ENCODE assay signal across 26 cellular contexts in the genomic region with DNA sequence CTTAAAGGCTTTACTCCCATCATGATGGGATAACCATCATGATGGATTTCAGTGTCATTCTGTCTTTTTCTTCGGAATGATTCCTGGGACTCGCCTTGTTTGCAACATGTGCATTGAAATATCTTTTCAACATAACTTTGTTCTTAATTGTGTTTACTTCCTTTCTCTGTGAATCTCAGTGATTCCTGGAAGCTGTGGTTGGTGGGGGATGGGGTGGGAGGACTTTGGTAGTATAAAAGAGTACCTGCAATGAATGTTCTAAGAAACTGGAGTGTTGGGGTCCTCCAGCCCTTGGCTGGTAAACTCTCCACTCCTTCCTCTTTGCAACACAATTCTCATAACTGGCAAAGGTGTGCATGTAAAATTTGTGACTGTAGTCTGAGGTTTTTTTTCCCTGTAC. TPM values are rescaled to one million over a fixed set of nuclear protein-coding genes. Genes with fewer than 3 reads are reported as not detected.
A peak's percentile ranks its signal among the peaks of the same experiment; 100 is the strongest.
DNase-seq lines count a peak whose midpoint lies in the region; ATAC-seq, FAIRE-seq and TF ChIP-seq lines count a peak whose summit lies in the region.
"Had no signal": no experiment of that assay in that cellular context is flagged by ENCODE, and none has a peak within 500 bp of the region (broad histone marks: within the 10 kb centered on the region; RNA-seq: fewer than 3 reads in every experiment).

No MANE protein-coding gene starts in this region.

- peak; percentile 32 for FAIRE-seq in K562 (lab: Jason Lieb, UNC)
- FAIRE-seq: pancreas, RCC 7860 had no signal

- 0% methylated on average over 2 of the region's 2 CpGs for WGBS in K562 (ENCODE audit: insufficient coverage, low coverage, missing lambda C conversion rate)
- WGBS in upper lobe of left lung, 2 donors: 35 to 48% methylated on average over 2 of the region's 2 CpGs

- CTCF ChIA-PET in activated naive CD4-positive, alpha-beta T cell treated with anti-CD3 and anti-CD28 coated beads for 36 hours (lab: Charles Lee): interaction anchor here (0.8 to 3.1 kb wide), 5 partner anchors 10 to 82 kb away, joined by 3 to 21 read pairs (median 8); no protein-coding TSS in a partner anchor
- CTCF ChIA-PET in T-cell (lab: Charles Lee): interaction anchor here (0.6 kb wide), 2 partner anchors 20 to 29 kb away, joined by 3 read pairs; no protein-coding TSS in a partner anchor
- CTCF ChIA-PET in K562 (lab: Yijun Ruan, JAX; ENCODE audit: low intra/inter-chr PET ratio): no interaction called here

- H3K9me1 ChIP-seq in K562 (ENCODE audit: control insufficient read depth, insufficient read depth, low read length): peaks cover 5% of the 10 kb centered on the region

- TF ChIP-seq RAD21 in K562 (CRISPR knock-in tag; conservative IDR thresholded peaks at IDR 0.05 in 1 of 2, IDR thresholded peaks at IDR 0.05 in 1 of 2): no peak

- intact Hi-C loops in activated naive CD4-positive, alpha-beta T cell treated with anti-CD3 and anti-CD28 coated beads for 36 hours (cut with micrococcal nuclease): no loop called here
- intact Hi-C loops in K562 (cut with micrococcal nuclease): no loop called here

- H3K36me3 Mint-ChIP-seq in activated naive CD4-positive, alpha-beta T cell treated with anti-CD3 and anti-CD28 coated beads for 36 hours (ENCODE audit: low read depth): peaks cover 22% of the 10 kb centered on the region
- no peaks in the 10 kb centered on the region for H3K36me3 Mint-ChIP-seq in T-cell
- H3K36me3 Mint-ChIP-seq: memory B cell had no signal

- no peak overlapping the region for H3K4me3 Mint-ChIP-seq in activated naive CD4-positive, alpha-beta T cell treated with anti-CD3 and anti-CD28 coated beads for 36 hours
- H3K4me3 Mint-ChIP-seq in T-cell: peak overlapping the region; percentile 17 to 71 (median 34)
- H3K4me3 Mint-ChIP-seq: memory B cell had no signal

- H3K36me3 ChIP-seq in K562 (ENCODE audit: control insufficient read depth, insufficient read depth, low read length): 0 out of 3 replicates have a peak, but pooled peaks cover 2% of the 10 kb centered on the region
- H3K36me3 ChIP-seq in upper lobe of left lung: peaks cover 0 to 12% (median 4%) of the 10 kb centered on the region in 4 donors
- H3K36me3 ChIP-seq: pancreas, right atrium auricular region, uterus had no signal

- no peaks in the 10 kb centered on the region for H3K9me3 Mint-ChIP-seq in activated naive CD4-positive, alpha-beta T cell treated with anti-CD3 and anti-CD28 coated beads for 36 hours
- no peaks in the 10 kb centered on the region for H3K9me3 Mint-ChIP-seq in T-cell
- H3K9me3 Mint-ChIP-seq: memory B cell had no signal

- H3K27ac ChIP-seq in K562 (ENCODE audit: extremely low read depth, low read depth, low read length) (no peak overlapping the region), substantia nigra (ENCODE audit: low read depth, low read length, poor library complexity, severe bottlenecking) (peak overlapping the region; percentile 29), upper lobe of left lung (peak overlapping the region in 1 of 4 donors; percentile 53)
- H3K27ac ChIP-seq: pancreas, right atrium auricular region, SJCRH30, uterus, VCaP had no signal

- H2AFZ ChIP-seq in K562 (ENCODE audit: low read depth, low read length): no peak overlapping the region

- H4K20me1 ChIP-seq in K562 (replicated peaks; ENCODE audit: control insufficient read depth, insufficient read depth, low read length): no peaks in the 10 kb centered on the region

- peak; percentile 67 for DNase-seq in activated naive CD4-positive, alpha-beta T cell treated with anti-CD3 and anti-CD28 coated beads for 36 hours
- DNase-seq in activated naive CD4-positive, alpha-beta T cell treated with anti-CD3 and anti-CD28 coated beads, Interleukin-2, amount 50 U/mL, for 16 hours: no peak
- DNase-seq in T-cell: peak in 13 of 34 experiments; percentile 19 to 52 (median 37)
- DNase-seq in K562 (ENCODE audit: extremely low read depth in 1 of 4, low spot score in 3 of 4): no peak
- DNase-seq in substantia nigra (lab: John Stamatoyannopoulos, UW): no peak
- DNase-seq in NOMO-1 (lab: John Stamatoyannopoulos, UW; ENCODE audit: unreplicated experiment in 2 of 2): no peak
- no peak for DNase-seq in upper lobe of left lung
- DNase-seq: activated gamma-delta T cell; DND-41; HCEC 1CT; KBM-7; NCI-H1436 treated with DMSO at 0.1 percent for 48 hours; NCI-H510A; NK-92 treated with Interleukin-12 subunit alpha and Interleukin-12 subunit beta, amount 100 ng/mL, for 24 hours; pancreas; SJCRH30; spleen; stimulated activated CD4-positive, alpha-beta T cell treated with anti-CD3 and anti-CD28 coated beads, Interleukin-4, amount 100 ng/mL, for 1 hour; uterus had no signal

- no peaks in the 10 kb centered on the region for H3K27me3 Mint-ChIP-seq in activated naive CD4-positive, alpha-beta T cell treated with anti-CD3 and anti-CD28 coated beads for 36 hours (ENCODE audit: low read depth)
- H3K27me3 Mint-ChIP-seq in T-cell: no peaks in the 10 kb centered on the region

- H3K4me3 ChIP-seq in K562 (no peak overlapping the region), upper lobe of left lung (no peak overlapping the region)
- H3K4me3 ChIP-seq: dorsolateral prefrontal cortex, pancreas, right atrium auricular region, SJCRH30, spleen, uterus had no signal

- H3K9me3 ChIP-seq in K562 (replicated peaks; ENCODE audit: control insufficient read depth, insufficient read depth, low read depth, low read length): no peaks in the 10 kb centered on the region
- H3K9me3 ChIP-seq in upper lobe of left lung: no peaks in the 10 kb centered on the region
- H3K9me3 ChIP-seq: pancreas, right atrium auricular region, SJCRH30, spleen, uterus had no signal

- ATAC-seq in T-cell (replicated peaks in 1 of 4) (no peak), K562 (no peak), HG03520 (IDR thresholded peaks at IDR 0.05; ENCODE audit: unreplicated experiment) (no peak), upper lobe of left lung (ENCODE audit: low FRiP score in 2 of 2) (no peak)

- POLR2A ChIA-PET in T-cell (lab: Charles Lee): no interaction called here
- POLR2A ChIA-PET in K562 (lab: Yijun Ruan, JAX): interaction anchor here (1.6 kb wide), 1 partner anchor 11 kb away, joined by 5 read pairs; the partner anchor contains the start of gene SH2D4B

- H3K4me2 ChIP-seq in K562 (ENCODE audit: insufficient read depth, low read length): no peak overlapping the region

- in situ Hi-C loops in K562 (cut with MboI): no loop called here

- no TSS peak for BruUV-seq in K562 (replicated peaks; lab: Mats Ljungman, UMichigan)

- TF ChIP-seq EP300 in K562 (IDR thresholded peaks at IDR 0.05; ENCODE audit: low read length) (no peak), upper lobe of left lung (IDR thresholded peaks at IDR 0.05) (no peak)

- H3K4me1 ChIP-seq in K562 (replicated peaks in 1 of 2; ENCODE audit: control insufficient read depth in 2 of 2, insufficient read depth in 2 of 2, low read length in 2 of 2): peaks cover 0 to 5% of the 10 kb centered on the region in 2 experiments; a peak in 2 of 5 replicates
- peaks cover 41 to 61% (median 45%) of the 10 kb centered on the region in 4 donors for H3K4me1 ChIP-seq in upper lobe of left lung
- H3K4me1 ChIP-seq: pancreas, SJCRH30, uterus had no signal

- H3K9ac ChIP-seq in K562 (ENCODE audit: insufficient read depth in 1 of 2, low read depth in 2 of 2, low read length in 2 of 2): no peak overlapping the region

- TF ChIP-seq POLR2A in K562 (conservative IDR thresholded peaks at IDR 0.05) (no peak), upper lobe of left lung (IDR thresholded peaks at IDR 0.05) (no peak)

- no peaks in the 10 kb centered on the region for H3K79me2 ChIP-seq in K562 (ENCODE audit: control insufficient read depth, insufficient read depth, low read length)

- peaks cover 76% of the 10 kb centered on the region for H3K4me1 Mint-ChIP-seq in activated naive CD4-positive, alpha-beta T cell treated with anti-CD3 and anti-CD28 coated beads for 36 hours (ENCODE audit: low read depth)
- peaks cover 72 to 79% (median 76%) of the 10 kb centered on the region in 3 donors for H3K4me1 Mint-ChIP-seq in T-cell

- peak overlapping the region; percentile 85 for H3K27ac Mint-ChIP-seq in activated naive CD4-positive, alpha-beta T cell treated with anti-CD3 and anti-CD28 coated beads for 36 hours
- peak overlapping the region; percentile 93 to 95 for H3K27ac Mint-ChIP-seq in T-cell
- H3K27ac Mint-ChIP-seq: memory B cell had no signal

- peaks cover 14 to 17% of the 10 kb centered on the region in 2 experiments; a peak in 4 of 5 replicates for H3K27me3 ChIP-seq in K562 (ENCODE audit: control insufficient read depth in 2 of 2, insufficient read depth in 2 of 2, low read length in 2 of 2)
- H3K27me3 ChIP-seq in upper lobe of left lung: no peaks in the 10 kb centered on the region
- H3K27me3 ChIP-seq: dorsolateral prefrontal cortex, pancreas, right atrium auricular region, SJCRH30, spleen, uterus had no signal

- TF ChIP-seq CTCF in K562 (IDR thresholded peaks at IDR 0.05 in 2 of 3, conservative IDR thresholded peaks at IDR 0.05 in 1 of 3; ENCODE audit: insufficient read depth in 2 of 3, low read depth in 1 of 3, low read length in 3 of 3) (no peak), upper lobe of left lung (IDR thresholded peaks at IDR 0.05) (no peak)

TF ChIP-seq in K562, 482 proteins besides CTCF, POLR2A, EP300 and RAD21 (continues in another document):
- peak; percentile 4 for TF ChIP-seq MEIS2 (IDR thresholded peaks at IDR 0.05; ENCODE audit: partially characterized antibody)

RNA-seq across cellular contexts. Expression of gene SH2D4B, which starts 11.5 kb away (rescaled TPM):
- under 1 TPM; 0.05 to 0.10 TPM for total RNA-seq in activated naive CD4-positive, alpha-beta T cell treated with anti-CD3 and anti-CD28 coated beads for 36 hours
- total RNA-seq in T-cell (under 1 TPM; 0.12 to 0.26 (median 0.23) TPM), K562 (2014; rRNA removed) (0.29 TPM in 1 of 2 replicates, not detected in the other), K562 (2014; rRNA removed; fragmentation: Illumina TruSeq; extraction: Trizol) (0.04 TPM in 1 of 2 replicates, not detected in the other), K562 (2015; rRNA removed; fragmentation: Illumina TruSeq; extraction: Trizol) (0.04 TPM in 2 replicates), K562 (2021) (0.13 TPM in 1 of 2 replicates, not detected in the other), upper lobe of left lung (1 to 10 TPM in 1 of 6 donors, under 1 TPM in 4, not detected in 1; 0.15 to 1.0 (median 0.55) TPM)
- 0.09 TPM in 1 of 2 replicates, not detected in the other for total RNA-seq in K562 (2011; cell fraction: chromatin; rRNA removed; ENCODE audit: low replicate concordance)
- total RNA-seq in K562 (2011; cell fraction: nucleolus; rRNA removed): 0.26 TPM in 1 of 2 replicates, not detected in the other
- total RNA-seq in K562 (2011; cell fraction: nucleoplasm; rRNA removed): 0.22 TPM in 1 of 2 replicates, not detected in the other
- polyA plus RNA-seq in K562 (2011; rRNA removed) (0.03 TPM in 1 of 2 replicates, not detected in the other), K562 (2014; fragmentation: Illumina TruSeq; extraction: Trizol) (not detected in 2 replicates), K562 (2014; fragmentation: Nextera tagmentation; extraction: Ambion mirVana) (under 1 TPM in 1 of 2 experiments, not detected in 1; 0.14 TPM), K562 (2014; rRNA removed) (not detected in 2 replicates)
- not detected in 2 replicates for polyA plus RNA-seq in K562 (2011; cell fraction: cytosol; rRNA removed)
- 0.03 TPM in 1 of 2 replicates, not detected in the other for polyA plus RNA-seq in K562 (2011; cell fraction: nucleus; rRNA removed)
- polyA plus RNA-seq in K562 (2012): 0.05 and 0.06 TPM in 2 replicates
- not detected in 2 replicates for polyA minus RNA-seq in K562 (2011; rRNA and poly(A)+ RNA removed)
- not detected in 2 replicates for polyA minus RNA-seq in K562 (2011; cell fraction: cytosol; rRNA and poly(A)+ RNA removed)
- polyA minus RNA-seq in K562 (2011; cell fraction: nucleus; rRNA and poly(A)+ RNA removed): not detected in 2 replicates
- total RNA-seq: HT-29, pancreas, SJCRH30 had no signal
